Comparison of ENCODE assay signal across 9 cellular contexts in the genomic region with DNA sequence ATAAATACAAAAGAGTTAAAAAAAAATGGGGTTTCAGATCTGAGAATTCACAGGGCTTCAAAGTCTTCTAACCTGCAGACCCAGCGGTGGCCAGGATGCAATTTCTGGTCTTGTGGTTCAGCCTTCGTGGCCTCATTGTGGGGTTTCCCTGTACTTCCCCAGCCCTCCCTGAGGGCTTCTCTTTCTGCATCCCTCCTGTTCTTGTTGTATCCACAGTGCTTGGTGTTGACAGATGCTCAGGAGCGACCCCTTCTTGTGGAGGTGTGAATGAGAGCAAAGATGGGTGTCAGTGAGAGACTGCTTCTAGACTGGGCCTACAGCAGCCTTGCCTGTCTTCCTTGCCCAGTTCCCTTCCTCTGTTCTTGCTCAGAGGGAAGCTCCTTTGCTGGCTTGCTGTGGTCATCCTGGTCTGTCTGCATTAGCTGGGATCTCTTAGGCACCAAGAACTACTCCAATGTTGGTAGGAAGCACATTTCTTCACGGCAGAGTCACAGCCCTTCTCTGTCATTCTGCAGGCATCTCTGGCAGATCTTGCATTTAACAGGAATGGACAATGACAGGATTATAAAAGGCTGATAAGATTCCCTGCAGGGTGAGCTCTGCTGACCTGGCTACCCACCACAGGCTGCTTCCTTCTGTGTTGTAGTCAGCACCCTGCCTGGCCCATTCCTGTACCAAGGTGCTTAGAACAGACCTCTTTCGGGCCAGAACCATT.
DNase-seq lines count a peak whose midpoint lies in the region; ATAC-seq and TF ChIP-seq lines count a peak whose summit lies in the region.
"Had no signal": no experiment of that assay in that cellular context is flagged by ENCODE, and none has a peak within 500 bp of the region (broad histone marks: within the 10 kb centered on the region; RNA-seq: fewer than 3 reads in every experiment).

No MANE protein-coding gene starts in this region.

- no peak overlapping the region for H3K4me3 Mint-ChIP-seq in stimulated activated naive CD8-positive, alpha-beta T cell treated with anti-CD3 and anti-CD28 coated beads, Interleukin-15, amount 100 ng/mL, for 72 hours
- no peak overlapping the region for H3K4me3 Mint-ChIP-seq in CD8-positive, alpha-beta memory T cell
- H3K4me3 Mint-ChIP-seq: T-helper 1 cell treated with Interleukin-12 subunit alpha and Interleukin-12 subunit beta and Interleukin-4 antibody, amounts not matched to agents 30 μg/mL and 1 μg/mL, for 36 hours had no signal

- no peaks in the 10 kb centered on the region for H3K36me3 Mint-ChIP-seq in CD8-positive, alpha-beta memory T cell

- H3K4me1 ChIP-seq in CD8-positive, alpha-beta memory T cell (ENCODE audit: insufficient read depth, low read length) = no peaks in the 10 kb centered on the region

- no peaks in the 10 kb centered on the region for H3K9me3 ChIP-seq in CD8-positive, alpha-beta memory T cell (ENCODE audit: low read length)

- POLR2A ChIA-PET in CD8-positive, alpha-beta memory T cell (lab: Charles Lee) = no interaction called here

- H3K4me1 Mint-ChIP-seq in stimulated activated naive CD8-positive, alpha-beta T cell treated with anti-CD3 and anti-CD28 coated beads, Interleukin-15, amount 100 ng/mL, for 72 hours = peaks cover 6% of the 10 kb centered on the region
- H3K4me1 Mint-ChIP-seq in CD8-positive, alpha-beta memory T cell = no peaks in the 10 kb centered on the region

- no peak overlapping the region for H3K27ac Mint-ChIP-seq in stimulated activated naive CD8-positive, alpha-beta T cell treated with anti-CD3 and anti-CD28 coated beads, Interleukin-15, amount 100 ng/mL, for 72 hours
- no peak overlapping the region for H3K27ac Mint-ChIP-seq in CD8-positive, alpha-beta memory T cell
- H3K27ac Mint-ChIP-seq: T-helper 1 cell treated with Interleukin-12 subunit alpha and Interleukin-12 subunit beta and Interleukin-4 antibody, amounts not matched to agents 30 μg/mL and 1 μg/mL, for 36 hours had no signal

- H3K27me3 Mint-ChIP-seq in stimulated activated naive CD8-positive, alpha-beta T cell treated with anti-CD3 and anti-CD28 coated beads, Interleukin-15, amount 100 ng/mL, for 72 hours = no peaks in the 10 kb centered on the region
- peaks cover 7% of the 10 kb centered on the region in 2 donors for H3K27me3 Mint-ChIP-seq in CD8-positive, alpha-beta memory T cell

- DNase-seq in GM04503 (ENCODE audit: low read depth) (peak; percentile 57), H7 (peak; percentile 82), NCI-H69 (lab: John Stamatoyannopoulos, UW) (peak; percentile 27), epithelial cell of proximal tubule (ENCODE audit: low read depth) (no peak), SIG-M5 treated with dmso at 0.1 percent for 504 hours (lab: John Stamatoyannopoulos, UW; ENCODE audit: unreplicated experiment) (no peak), NCI-H2171 treated with DMSO at 0.1 percent for 48 hours (lab: John Stamatoyannopoulos, UW) (no peak)
- DNase-seq in stimulated activated naive CD8-positive, alpha-beta T cell treated with anti-CD3 and anti-CD28 coated beads, Interleukin-15, amount 100 ng/mL, for 72 hours = peak; percentile 36 to 67
- DNase-seq in CD8-positive, alpha-beta memory T cell = no peak

- peak; percentile 97 for ATAC-seq in stimulated activated naive CD8-positive, alpha-beta T cell treated with anti-CD3 and anti-CD28 coated beads, Interleukin-15, amount 100 ng/mL, for 72 hours

- H3K36me3 ChIP-seq in H7 (replicated peaks; ENCODE audit: control insufficient read depth, insufficient read depth, low read length) = no peaks in the 10 kb centered on the region
- no peaks in the 10 kb centered on the region for H3K36me3 ChIP-seq in CD8-positive, alpha-beta memory T cell (ENCODE audit: insufficient read depth, low read length)

- peak; percentile 40 for TF ChIP-seq CTCF in epithelial cell of proximal tubule (conservative IDR thresholded peaks at IDR 0.05; ENCODE audit: low read depth, low read length)

- CTCF ChIA-PET in CD8-positive, alpha-beta memory T cell (lab: Charles Lee) = no interaction called here

- no peak overlapping the region for H3K4me3 ChIP-seq in H7 (ENCODE audit: insufficient read depth, low read depth, low read length)
- H3K4me3 ChIP-seq in epithelial cell of proximal tubule (ENCODE audit: low read depth, low read length) = no peak overlapping the region
- H3K4me3 ChIP-seq in CD8-positive, alpha-beta memory T cell (ENCODE audit: low read length) = no peak overlapping the region

- no peak overlapping the region for H3K27ac ChIP-seq in CD8-positive, alpha-beta memory T cell (ENCODE audit: low read depth, low read length)

- H3K27me3 ChIP-seq in H7 (ENCODE audit: control insufficient read depth, insufficient read depth, low read length) = no peaks in the 10 kb centered on the region
- no peaks in the 10 kb centered on the region for H3K27me3 ChIP-seq in CD8-positive, alpha-beta memory T cell (ENCODE audit: insufficient read depth, low read length, poor library complexity, severe bottlenecking)

- no peaks in the 10 kb centered on the region for H3K9me3 Mint-ChIP-seq in stimulated activated naive CD8-positive, alpha-beta T cell treated with anti-CD3 and anti-CD28 coated beads, Interleukin-15, amount 100 ng/mL, for 72 hours
- H3K9me3 Mint-ChIP-seq in CD8-positive, alpha-beta memory T cell = no peaks in the 10 kb centered on the region
- H3K9me3 Mint-ChIP-seq: T-helper 1 cell treated with Interleukin-12 subunit alpha and Interleukin-12 subunit beta and Interleukin-4 antibody, amounts not matched to agents 30 μg/mL and 1 μg/mL, for 36 hours had no signal

Comparison
In these comparisons a context has a peak if more than half of its experiments do, and no peak if none do; other contexts are left out.
1. DNase-seq: peak in GM04503 (single experiment), H7 (single experiment), NCI-H69 (single experiment) and stimulated activated naive CD8-positive, alpha-beta T cell treated with anti-CD3 and anti-CD28 coated beads, Interleukin-15, amount 100 ng/mL, for 72 hours (2 of 2); none in epithelial cell of proximal tubule (single experiment), CD8-positive, alpha-beta memory T cell (0 of 5), SIG-M5 treated with dmso at 0.1 percent for 504 hours (single experiment) and NCI-H2171 treated with DMSO at 0.1 percent for 48 hours (single experiment).